21 cellular contexts compared by ENCODE assay signal in the genomic region with DNA sequence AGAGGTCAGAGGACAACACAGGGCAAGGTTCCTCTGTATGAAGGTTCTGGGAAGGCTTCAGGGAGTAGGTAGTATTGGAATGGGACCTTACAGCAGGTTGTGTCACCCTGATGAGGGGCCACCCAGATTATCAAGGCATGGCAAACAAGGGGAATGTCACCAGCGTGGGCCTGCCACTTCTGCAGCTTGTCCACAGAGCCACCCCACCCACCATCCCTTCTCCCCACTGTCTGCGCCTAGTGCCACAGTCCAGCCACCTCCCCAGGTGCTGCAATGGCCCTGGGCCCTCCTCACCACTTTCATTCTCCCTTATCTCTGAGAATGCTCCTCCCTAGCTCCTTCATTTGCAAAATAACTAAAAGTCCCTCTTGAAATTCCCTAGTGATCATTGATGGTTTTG.
"Had no signal": no experiment of that assay in that cellular context is flagged by ENCODE, and none has a peak within 500 bp of the region (broad histone marks: within the 10 kb centered on the region; RNA-seq: fewer than 3 reads in every experiment).

No MANE protein-coding gene starts in this region.

- H2AFZ ChIP-seq: hepatocyte had no signal

- FAIRE-seq: endometrium had no signal

- DNase-seq: cerebellar nuclear complex; colonic mucosa; cortex of kidney; effector CD8-positive, alpha-beta T cell; effector memory CD8-positive, alpha-beta T cell; endodermal cell; foreskin melanocyte; gastrocnemius medialis; glutamatergic neuron; hypothalamus; immature natural killer cell; islet precursor cell; left cardiac atrium; left lung; left ventricle myocardium superior; lower lobe of right lung; mesendoderm; naive thymus-derived CD4-positive, alpha-beta T cell had no signal

- H3K4me1 ChIP-seq: colonic mucosa, left lung, lower lobe of right lung had no signal

- ATAC-seq: effector memory CD8-positive, alpha-beta T cell; gastrocnemius medialis; left cardiac atrium; left lung; left ventricle myocardium superior; lower lobe of right lung; naive thymus-derived CD4-positive, alpha-beta T cell had no signal

- H3K36me3 ChIP-seq: colonic mucosa, esophagus muscularis mucosa, gastrocnemius medialis, left lung, lower lobe of right lung had no signal

- H3K9me3 ChIP-seq: colonic mucosa, esophagus muscularis mucosa, gastrocnemius medialis, left lung, lower lobe of right lung had no signal

- H3K27me3 ChIP-seq: colonic mucosa, esophagus muscularis mucosa, gastrocnemius medialis, hepatocyte, left lung had no signal

- H3K4me3 ChIP-seq: colonic mucosa, esophagus muscularis mucosa, gastrocnemius medialis, hepatocyte, left lung, lower lobe of right lung had no signal

- H3K4me2 ChIP-seq: hepatocyte had no signal

- H3K27ac ChIP-seq: colonic mucosa, esophagus muscularis mucosa, gastrocnemius medialis, hepatocyte, left lung, lower lobe of right lung had no signal
